ENCODE assay signal across 1 cellular context in the genomic region with DNA sequence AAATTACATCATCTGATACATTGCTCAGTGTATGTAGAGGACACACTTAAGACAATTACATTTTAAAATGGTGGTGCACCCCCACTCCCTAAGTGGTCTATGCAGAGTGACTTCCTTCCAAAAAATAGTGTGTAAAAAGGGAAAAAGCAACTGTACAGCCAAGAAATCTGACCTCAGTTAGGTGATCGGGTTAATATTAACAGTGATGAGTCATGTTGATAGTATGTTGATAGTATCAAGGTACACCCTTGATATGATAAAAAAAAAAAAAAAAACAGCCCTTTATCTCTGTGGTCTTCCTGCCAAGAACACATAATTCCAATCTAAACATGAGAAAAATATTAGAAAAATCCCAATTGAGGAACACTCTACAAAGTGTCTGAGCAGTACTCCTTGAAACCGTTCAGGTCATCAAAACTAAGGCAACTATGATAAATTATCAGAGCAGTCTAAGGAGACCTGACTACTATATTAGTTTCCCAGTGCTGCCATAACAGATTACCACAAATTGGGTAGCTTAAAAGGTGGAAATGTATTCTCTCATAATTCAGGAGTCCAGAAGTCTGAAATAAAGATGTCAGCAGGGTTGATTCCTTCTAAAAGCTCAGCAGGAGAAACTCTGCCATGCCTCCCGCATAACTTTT.
TF ChIP-seq lines count a peak whose summit lies in the region.

No MANE protein-coding gene starts in this region.

TF ChIP-seq in endothelial cell of umbilical vein, 7 proteins besides CTCF, POLR2A, EP300 and RAD21 (continued from another document):
- TF ChIP-seq, protein P1, sequence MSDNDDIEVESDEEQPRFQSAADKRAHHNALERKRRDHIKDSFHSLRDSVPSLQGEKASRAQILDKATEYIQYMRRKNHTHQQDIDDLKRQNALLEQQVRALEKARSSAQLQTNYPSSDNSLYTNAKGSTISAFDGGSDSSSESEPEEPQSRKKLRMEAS (IDR thresholded peaks at IDR 0.05; ENCODE audit: insufficient read depth, insufficient read length): no peak
